In the genomic region with DNA sequence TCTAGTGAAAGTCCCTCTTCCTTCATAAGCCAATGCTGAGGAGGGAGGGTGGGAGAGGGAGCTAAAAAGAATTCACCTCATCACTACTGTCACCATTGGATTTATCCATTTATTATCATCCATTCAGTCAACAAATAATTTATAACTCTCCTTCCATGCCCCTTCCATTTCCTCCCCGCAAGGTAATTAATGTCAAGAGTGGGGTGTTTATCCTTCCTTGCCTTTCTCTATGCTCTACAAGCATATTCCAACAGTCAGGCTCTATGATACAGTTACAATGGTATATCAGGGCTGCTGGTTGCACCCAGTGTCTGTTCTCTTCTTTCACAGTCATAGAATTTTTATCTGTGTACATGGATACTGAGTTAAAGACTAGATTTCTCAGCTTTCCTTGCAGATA, we compare ENCODE assay signal across 11 cellular contexts.
"Had no signal": no experiment of that assay in that cellular context is flagged by ENCODE, and none has a peak within 500 bp of the region (broad histone marks: within the 10 kb centered on the region; RNA-seq: fewer than 3 reads in every experiment).

No MANE protein-coding gene starts in this region.

- H3K27ac Mint-ChIP-seq: GM23338, H9, HFFc6 had no signal

- H3K4me2 ChIP-seq: GM23338 had no signal

- H2AFZ ChIP-seq: GM23248, GM23338 had no signal

- H3K4me3 Mint-ChIP-seq: GM23338, H9, HFFc6 had no signal

- H3K9me3 Mint-ChIP-seq: GM23338, H9, HFFc6 had no signal

- H3K9me3 ChIP-seq: HAP-1 had no signal

- H3K27ac ChIP-seq: GM23248 had no signal

- H3K9ac ChIP-seq: GM23248 had no signal

- H3K4me3 ChIP-seq: GM23248, GM23338, HAP-1 had no signal

- DNase-seq: GM23248, GOT3, H7, H9, HCEC 1CT, HFFc6 had no signal

- H3K36me3 ChIP-seq: HAP-1 had no signal

- FAIRE-seq: H1, H54 had no signal

- ATAC-seq: GM23338, HCT116 had no signal
